21 cellular contexts compared by ENCODE assay signal in genomic region chr11:64568041-64568571, GRCh38. TPM values are rescaled to one million over a fixed set of nuclear protein-coding genes. Genes with fewer than 3 reads are reported as not detected.
"Had no signal": no experiment of that assay in that cellular context is flagged by ENCODE, and none has a peak within 500 bp of the region (broad histone marks: within the 10 kb centered on the region; RNA-seq: fewer than 3 reads in every experiment).

No MANE protein-coding gene starts in this region.

- ATAC-seq: activated CD4-positive, CD25-positive, alpha-beta regulatory T cell treated with anti-CD3 and anti-CD28 coated beads, Interleukin-2, amount 50 U/mL, for 24 hours; activated T-helper 17 cell treated with anti-CD3 and anti-CD28 coated beads, Interleukin-2, amount 50 U/mL, for 72 hours; gastroesophageal sphincter had no signal

- H3K4me1 ChIP-seq: right atrium auricular region had no signal

- H3K9me3 ChIP-seq: gastroesophageal sphincter, heart right ventricle, right atrium auricular region, testis had no signal

- DNase-seq: activated CD4-positive, alpha-beta T cell treated with anti-CD3 and anti-CD28 coated beads, Interleukin-2, amount 50 U/mL, for 4 hours; activated naive CD4-positive, alpha-beta T cell treated with anti-CD3 and anti-CD28 coated beads, Interleukin-2, amount 50 U/mL, for 16 hours; erythroblast; heart right ventricle; nucleus accumbens; stimulated activated CD4-positive, alpha-beta T cell treated with anti-CD3 and anti-CD28 coated beads, Interleukin-4, amount 100 ng/mL, for 4 hours; stimulated activated CD8-positive, alpha-beta memory T cell treated with anti-CD3 and anti-CD28 coated beads, Interleukin-4, amount 100 ng/mL, for 48 hours; SW 1271; testis had no signal

- H3K36me3 ChIP-seq: gastroesophageal sphincter, heart right ventricle, right atrium auricular region had no signal

- H3K4me3 ChIP-seq: dorsolateral prefrontal cortex, gastroesophageal sphincter, heart right ventricle, right atrium auricular region had no signal

- H3K4me3 Mint-ChIP-seq: activated T-helper 17 cell treated with anti-CD3 and anti-CD28 coated beads, Interleukin-2, amount 50 U/mL, for 72 hours; natural killer cell treated with Interleukin-12 subunit alpha and Interleukin-12 subunit beta and Interleukin-15 and Interleukin-18, amount 100 ng/mL, for 72 hours; stimulated activated naive CD8-positive, alpha-beta T cell treated with anti-CD3 and anti-CD28 coated beads, Interleukin-15, Interleukin-2, amounts not matched to agents 100 ng/mL and 50 ng/mL, for 24 hours; T-helper 2 cell treated with Interferon-gamma antibody and Interleukin-4, amounts not matched to agents 5 μg/mL and 100 μg/mL, for 36 hours had no signal

- H3K27ac Mint-ChIP-seq: activated T-helper 17 cell treated with anti-CD3 and anti-CD28 coated beads, Interleukin-2, amount 50 U/mL, for 72 hours; natural killer cell treated with Interleukin-12 subunit alpha and Interleukin-12 subunit beta and Interleukin-15 and Interleukin-18, amount 100 ng/mL, for 72 hours; stimulated activated naive CD8-positive, alpha-beta T cell treated with anti-CD3 and anti-CD28 coated beads, Interleukin-15, Interleukin-2, amounts not matched to agents 100 ng/mL and 50 ng/mL, for 24 hours; T-helper 2 cell treated with Interferon-gamma antibody and Interleukin-4, amounts not matched to agents 5 μg/mL and 100 μg/mL, for 36 hours had no signal

- H3K27ac ChIP-seq: gastroesophageal sphincter, heart right ventricle, right atrium auricular region had no signal

- H3K36me3 Mint-ChIP-seq: natural killer cell treated with Interleukin-12 subunit alpha and Interleukin-12 subunit beta and Interleukin-15 and Interleukin-18, amount 100 ng/mL, for 72 hours had no signal

- H3K27me3 Mint-ChIP-seq: stimulated activated naive CD8-positive, alpha-beta T cell treated with anti-CD3 and anti-CD28 coated beads, Interleukin-15, Interleukin-2, amounts not matched to agents 100 ng/mL and 50 ng/mL, for 24 hours had no signal

- H3K9me3 Mint-ChIP-seq: activated T-helper 17 cell treated with anti-CD3 and anti-CD28 coated beads, Interleukin-2, amount 50 U/mL, for 72 hours; natural killer cell treated with Interleukin-12 subunit alpha and Interleukin-12 subunit beta and Interleukin-15 and Interleukin-18, amount 100 ng/mL, for 72 hours; stimulated activated naive CD8-positive, alpha-beta T cell treated with anti-CD3 and anti-CD28 coated beads, Interleukin-15, Interleukin-2, amounts not matched to agents 100 ng/mL and 50 ng/mL, for 24 hours; T-helper 2 cell treated with Interferon-gamma antibody and Interleukin-4, amounts not matched to agents 5 μg/mL and 100 μg/mL, for 36 hours had no signal

- H3K27me3 ChIP-seq: dorsolateral prefrontal cortex, right atrium auricular region, testis had no signal

RNA-seq across cellular contexts. Expression of gene SLC22A11, which starts 12.4 kb away (rescaled TPM):
- total RNA-seq: activated T-helper 17 cell treated with anti-CD3 and anti-CD28 coated beads, Interleukin-2, amount 50 U/mL, for 72 hours; astrocyte; gastroesophageal sphincter; heart right ventricle; mesenteric fat pad; natural killer cell treated with Interleukin-12 subunit alpha and Interleukin-12 subunit beta and Interleukin-15 and Interleukin-18, amount 100 ng/mL, for 72 hours; right atrium auricular region; skeletal muscle tissue had no signal

RNA-seq across cellular contexts. Expression of gene SLC22A12, which starts 22.9 kb away (rescaled TPM):
- total RNA-seq: activated T-helper 17 cell treated with anti-CD3 and anti-CD28 coated beads, Interleukin-2, amount 50 U/mL, for 72 hours; astrocyte; dorsolateral prefrontal cortex; gastroesophageal sphincter; heart right ventricle; left lobe of liver; natural killer cell treated with Interleukin-12 subunit alpha and Interleukin-12 subunit beta and Interleukin-15 and Interleukin-18, amount 100 ng/mL, for 72 hours; right atrium auricular region; skeletal muscle tissue; testis had no signal
